Comparison of ENCODE assay signal across 8 cellular contexts in the genomic region with DNA sequence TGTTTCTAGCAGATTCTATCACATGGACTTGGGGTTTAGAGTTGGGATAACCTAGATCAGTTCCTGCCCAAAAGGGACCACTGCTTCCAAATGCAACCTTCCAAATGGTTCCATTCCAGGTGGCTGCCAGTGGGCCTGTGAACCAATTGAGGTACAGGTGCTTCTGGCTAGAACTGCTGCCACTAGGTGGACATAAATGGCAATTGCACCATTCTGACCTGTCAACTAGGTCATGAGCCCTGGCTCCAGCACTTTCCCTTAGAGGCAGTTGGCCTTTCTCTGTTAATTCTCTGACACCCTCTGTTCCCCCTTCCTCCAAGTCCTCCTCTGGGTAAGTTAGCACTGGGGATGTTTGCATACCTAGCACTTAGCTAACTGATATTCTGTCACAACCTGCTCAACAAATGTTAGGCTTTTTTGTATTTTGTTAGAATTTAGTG. TPM values are rescaled to one million over a fixed set of nuclear protein-coding genes. Genes with fewer than 3 reads are reported as not detected.
DNase-seq lines count a peak whose midpoint lies in the region; ATAC-seq and TF ChIP-seq lines count a peak whose summit lies in the region.

No MANE protein-coding gene starts in this region.

- H4K20me1 ChIP-seq in IMR-90 (ENCODE audit: insufficient read depth, low read length) = no peaks in the 10 kb centered on the region

- no peak overlapping the region for H2BK20ac ChIP-seq in IMR-90 (ENCODE audit: low read depth, low read length)

- H3K9me3 Mint-ChIP-seq in CD14-positive monocyte = peaks cover 0 to 6% (median 2%) of the 10 kb centered on the region in 7 donors

- intact Hi-C loops in CD14-positive monocyte (cut with micrococcal nuclease) = no loop called here
- intact Hi-C loops in IMR-90 (cut with micrococcal nuclease) = no loop called here

- no peak overlapping the region for H2BK120ac ChIP-seq in IMR-90 (ENCODE audit: low read depth, low read length)

- no peak overlapping the region for H3K27ac ChIP-seq in IMR-90 (ENCODE audit: insufficient read depth, low read length)

- no peak overlapping the region for H4K91ac ChIP-seq in IMR-90 (ENCODE audit: insufficient read depth, low read depth, low read length)

- no peak overlapping the region for H3K18ac ChIP-seq in IMR-90 (ENCODE audit: low read depth, low read length)

- no TSS peak for BruUV-seq in IMR-90 (replicated peaks; lab: Mats Ljungman, UMichigan)

- CTCF ChIA-PET in IMR-90 (lab: Yijun Ruan, JAX) = interaction anchor here (0.6 kb wide), 1 partner anchor 47 kb away, joined by 4 read pairs; no protein-coding TSS in a partner anchor

- TF ChIP-seq CTCF in CD14-positive monocyte (IDR thresholded peaks at IDR 0.05) (peak; percentile 58), IMR-90 (conservative IDR thresholded peaks at IDR 0.05; ENCODE audit: low read depth, low read length) (peak; percentile 27; the same call in 1 of the 2 replicates)

- no peak for TF ChIP-seq RAD21 in IMR-90 (IDR thresholded peaks at IDR 0.05; ENCODE audit: low read length)

- peaks cover 6% of the 10 kb centered on the region for H3K4me1 ChIP-seq in IMR-90 (ENCODE audit: control insufficient read depth, insufficient read depth, low read length)

- peaks cover 0 to 3% (median 1%) of the 10 kb centered on the region in 3 donors for H3K27me3 Mint-ChIP-seq in CD14-positive monocyte (ENCODE audit: low read depth in 3 of 3)

- H3K4me1 Mint-ChIP-seq in CD14-positive monocyte = no peaks in the 10 kb centered on the region

- no peak overlapping the region for H2AK5ac ChIP-seq in IMR-90 (ENCODE audit: low read depth, low read length)

- H3K9me1 ChIP-seq in IMR-90 (ENCODE audit: insufficient read depth, low read length) = no peaks in the 10 kb centered on the region

- POLR2A ChIA-PET in IMR-90 (lab: Charles Lee; ENCODE audit: unreplicated experiment) = no interaction called here

- in situ Hi-C loops in IMR-90 (cut with MboI; ENCODE audit: low sequenced_read_pairs) = no loop called here

- no peaks in the 10 kb centered on the region for H3K36me3 ChIP-seq in IMR-90 (ENCODE audit: control insufficient read depth, insufficient read depth, low read length)

- H3K4me3 Mint-ChIP-seq in CD14-positive monocyte = no peak overlapping the region

- no peak overlapping the region for H3K14ac ChIP-seq in IMR-90 (replicated peaks; ENCODE audit: low read depth, low read length)

- dilution Hi-C loops in IMR-90 (cut with HindIII; ENCODE audit: low sequenced_read_pairs, unreplicated experiment) = no loop called here

- no peak overlapping the region for H3K9ac ChIP-seq in IMR-90 (ENCODE audit: low read depth, low read length)

- DNase-seq in CD14-positive monocyte (ENCODE audit: low spot score) (no peak), IMR-90 (no peak), SHP77 treated with DMSO at 0.1 percent for 48 hours (lab: John Stamatoyannopoulos, UW) (peak; percentile 59), iPS-NIHi7 (ENCODE audit: extremely low spot score) (peak; percentile 91), inferior parietal cortex (ENCODE audit: extremely low spot score) (no peak)
- DNase-seq in activated naive CD4-positive, alpha-beta T cell treated with Interleukin-2 at 50 U/mL for 16 hours = peak; percentile 54
- DNase-seq in stimulated activated CD4-positive, alpha-beta T cell treated with anti-CD3 and anti-CD28 coated beads, TNF-alpha, amount 100 ng/mL, for 24 hours (ENCODE audit: low read depth in 3 of 3) = peak; percentile 20 to 36 (median 27)

- H3K27me3 ChIP-seq in IMR-90 (ENCODE audit: control insufficient read depth, insufficient read depth, low read length) = peaks cover 26% of the 10 kb centered on the region

- H3K79me1 ChIP-seq in IMR-90 (ENCODE audit: low read depth in 1 of 2, low read length in 2 of 2) = no peaks in the 10 kb centered on the region

- no peak overlapping the region for H2BK5ac ChIP-seq in IMR-90 (ENCODE audit: low read depth, low read length, poor library complexity, severe bottlenecking)

- no peak overlapping the region for H4K5ac ChIP-seq in IMR-90 (ENCODE audit: low read depth, low read length)

- no peak overlapping the region for H3K56ac ChIP-seq in IMR-90 (ENCODE audit: extremely low read depth, insufficient read depth, low read length)

- ATAC-seq in GM19351 (IDR thresholded peaks at IDR 0.05; ENCODE audit: unreplicated experiment) = peak; percentile 83
- ATAC-seq in IMR-90 (ENCODE audit: low read depth) = no peak

- TF ChIP-seq POLR2A in IMR-90 (IDR thresholded peaks at IDR 0.05; ENCODE audit: low read depth, low read length) = no peak

- H3K4me3 ChIP-seq in IMR-90 (ENCODE audit: insufficient read depth, low read depth, low read length) = no peak overlapping the region

- H2AK9ac ChIP-seq in IMR-90 (replicated peaks; ENCODE audit: low read depth, low read length, poor library complexity) = no peak overlapping the region

- H4K8ac ChIP-seq in IMR-90 (ENCODE audit: low read depth in 2 of 2, low read length in 2 of 2) = no peak overlapping the region

- H3K4ac ChIP-seq in IMR-90 (ENCODE audit: low read depth, low read length) = no peak overlapping the region

- peaks cover 5% of the 10 kb centered on the region for H3K9me3 ChIP-seq in IMR-90 (ENCODE audit: control insufficient read depth, insufficient read depth, low read length)

- H2BK15ac ChIP-seq in IMR-90 (ENCODE audit: low read depth, low read length) = no peak overlapping the region

- no peak overlapping the region for H3K4me2 ChIP-seq in IMR-90 (ENCODE audit: low read depth, low read length)

- no peak overlapping the region for H2AFZ ChIP-seq in IMR-90 (replicated peaks; ENCODE audit: low read length, poor library complexity)

- H3K36me3 Mint-ChIP-seq in CD14-positive monocyte = no peaks in the 10 kb centered on the region

- H3K23ac ChIP-seq in IMR-90 (ENCODE audit: low read depth, low read length) = no peak overlapping the region

- no peak overlapping the region for H3K27ac Mint-ChIP-seq in CD14-positive monocyte

TF ChIP-seq in IMR-90, 13 proteins besides CTCF, POLR2A, EP300 and RAD21:
- TF ChIP-seq CEBPB (IDR thresholded peaks at IDR 0.05; ENCODE audit: low read depth, low read length) (no peak), NFE2L2 (IDR thresholded peaks at IDR 0.05; ENCODE audit: low read depth, low read length) (no peak), SMC3 (IDR thresholded peaks at IDR 0.05; ENCODE audit: low read depth, low read length) (no peak), MXI1 (IDR thresholded peaks at IDR 0.05; ENCODE audit: borderline replicate concordance, low read depth, low read length) (no peak), FOS (IDR thresholded peaks at IDR 0.05; ENCODE audit: low read depth, low read length) (no peak), RCOR1 (IDR thresholded peaks at IDR 0.05; ENCODE audit: insufficient replicate concordance, low read length) (no peak), CHD1 (IDR thresholded peaks at IDR 0.05; ENCODE audit: low read depth, low read length) (no peak), RFX5 (IDR thresholded peaks at IDR 0.05; ENCODE audit: low read depth, low read length) (no peak), MAFK (IDR thresholded peaks at IDR 0.05; ENCODE audit: low read depth, low read length) (no peak), MAZ (IDR thresholded peaks at IDR 0.05; ENCODE audit: borderline replicate concordance, low read depth, low read length) (no peak), BHLHE40 (IDR thresholded peaks at IDR 0.05; ENCODE audit: low read depth, low read length) (no peak)
- TF ChIP-seq, protein P1, sequence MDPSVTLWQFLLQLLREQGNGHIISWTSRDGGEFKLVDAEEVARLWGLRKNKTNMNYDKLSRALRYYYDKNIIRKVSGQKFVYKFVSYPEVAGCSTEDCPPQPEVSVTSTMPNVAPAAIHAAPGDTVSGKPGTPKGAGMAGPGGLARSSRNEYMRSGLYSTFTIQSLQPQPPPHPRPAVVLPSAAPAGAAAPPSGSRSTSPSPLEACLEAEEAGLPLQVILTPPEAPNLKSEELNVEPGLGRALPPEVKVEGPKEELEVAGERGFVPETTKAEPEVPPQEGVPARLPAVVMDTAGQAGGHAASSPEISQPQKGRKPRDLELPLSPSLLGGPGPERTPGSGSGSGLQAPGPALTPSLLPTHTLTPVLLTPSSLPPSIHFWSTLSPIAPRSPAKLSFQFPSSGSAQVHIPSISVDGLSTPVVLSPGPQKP (IDR thresholded peaks at IDR 0.05; ENCODE audit: borderline replicate concordance, low read depth, low read length) = no peak
- TF ChIP-seq, protein P2, sequence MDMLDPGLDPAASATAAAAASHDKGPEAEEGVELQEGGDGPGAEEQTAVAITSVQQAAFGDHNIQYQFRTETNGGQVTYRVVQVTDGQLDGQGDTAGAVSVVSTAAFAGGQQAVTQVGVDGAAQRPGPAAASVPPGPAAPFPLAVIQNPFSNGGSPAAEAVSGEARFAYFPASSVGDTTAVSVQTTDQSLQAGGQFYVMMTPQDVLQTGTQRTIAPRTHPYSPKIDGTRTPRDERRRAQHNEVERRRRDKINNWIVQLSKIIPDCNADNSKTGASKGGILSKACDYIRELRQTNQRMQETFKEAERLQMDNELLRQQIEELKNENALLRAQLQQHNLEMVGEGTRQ (IDR thresholded peaks at IDR 0.05; ENCODE audit: low read depth, low read length) = no peak

RNA-seq across cellular contexts. Expression of a gene that starts 16.6 kb away (rescaled TPM):
- under 1 TPM in 1 of 2 donors, not detected in 1; 0.18 TPM for polyA plus RNA-seq in CD14-positive monocyte
- not detected in 2 replicates for total RNA-seq in IMR-90 (2012; rRNA removed)
- not detected in 2 replicates for polyA plus RNA-seq in IMR-90 (2012; rRNA removed)
- polyA plus RNA-seq in IMR-90 (2012; cell fraction: cytosol; rRNA removed) = not detected in 2 replicates
- polyA plus RNA-seq in IMR-90 (2012; cell fraction: nucleus; rRNA removed; ENCODE audit: low replicate concordance) = not detected in 2 replicates

RNA-seq across cellular contexts. Expression of a gene that starts 28.6 kb away (rescaled TPM):
- 10 to 100 TPM; 30.8 to 40.7 TPM for polyA plus RNA-seq in CD14-positive monocyte
- total RNA-seq in IMR-90 (2012; rRNA removed) = 3.9 and 9.4 TPM in 2 replicates
- 40.7 and 46.8 TPM in 2 replicates for polyA plus RNA-seq in IMR-90 (2012; rRNA removed)
- 9.5 and 10.7 TPM in 2 replicates for polyA plus RNA-seq in IMR-90 (2012; cell fraction: cytosol; rRNA removed)
- polyA plus RNA-seq in IMR-90 (2012; cell fraction: nucleus; rRNA removed; ENCODE audit: low replicate concordance) = 3.9 and 12.4 TPM in 2 replicates

RNA-seq across cellular contexts. Expression of a gene that starts 32.3 kb away (rescaled TPM):
- polyA plus RNA-seq in CD14-positive monocyte (10 to 100 TPM; 13.4 to 13.5 TPM), IMR-90 (2012; rRNA removed) (7.6 and 10.2 TPM in 2 replicates)
- 17.5 and 19.9 TPM in 2 replicates for total RNA-seq in IMR-90 (2012; rRNA removed)
- 3.2 and 5.4 TPM in 2 replicates for polyA plus RNA-seq in IMR-90 (2012; cell fraction: cytosol; rRNA removed)
- polyA plus RNA-seq in IMR-90 (2012; cell fraction: nucleus; rRNA removed; ENCODE audit: low replicate concordance) = 4.2 and 23.8 TPM in 2 replicates

Comparison
In these comparisons a context has a peak if more than half of its experiments do, and no peak if none do; other contexts are left out.
1. DNase-seq: peak in SHP77 treated with DMSO at 0.1 percent for 48 hours (single experiment), activated naive CD4-positive, alpha-beta T cell treated with Interleukin-2 at 50 U/mL for 16 hours (single experiment), iPS-NIHi7 (single experiment) and stimulated activated CD4-positive, alpha-beta T cell treated with anti-CD3 and anti-CD28 coated beads, TNF-alpha, amount 100 ng/mL, for 24 hours (3 of 3); none in CD14-positive monocyte (single experiment), IMR-90 (single experiment) and inferior parietal cortex (single experiment).